Comparison of ENCODE assay signal across 17 cellular contexts in genomic region chr10:11223081-11223480, GRCh38.
DNase-seq lines count a peak whose midpoint lies in the region; ATAC-seq and TF ChIP-seq lines count a peak whose summit lies in the region.
"Had no signal": no experiment of that assay in that cellular context is flagged by ENCODE, and none has a peak within 500 bp of the region (broad histone marks: within the 10 kb centered on the region; RNA-seq: fewer than 3 reads in every experiment).

No MANE protein-coding gene starts in this region.

- H3K36me3 ChIP-seq in BLaER1 treated with 17β-estradiol and CSF1 and Interleukin-3, amounts not matched to agents 10 nM and 100 nM, result peaks cover 66 to 96% (median 89%) of the 10 kb centered on the region in 11 experiments
- H3K36me3 ChIP-seq: Peyer's patch, prostate gland, transverse colon had no signal

- TF ChIP-seq CTCF in CD4-positive, alpha-beta T cell (IDR thresholded peaks at IDR 0.05), result no peak

- H3K9me3 Mint-ChIP-seq in CD4-positive, alpha-beta T cell, result no peaks in the 10 kb centered on the region
- H3K9me3 Mint-ChIP-seq in activated CD8-positive, alpha-beta T cell treated with anti-CD3 and anti-CD28 coated beads, Interleukin-2, amount 10 ng/mL, durations not matched to agents 7 days and 5 days (ENCODE audit: insufficient read depth), result no peaks in the 10 kb centered on the region
- no peaks in the 10 kb centered on the region for H3K9me3 Mint-ChIP-seq in immature natural killer cell

- peak overlapping the region; percentile 4 for H3K4me3 Mint-ChIP-seq in CD4-positive, alpha-beta T cell
- H3K4me3 Mint-ChIP-seq in activated CD8-positive, alpha-beta T cell treated with anti-CD3 and anti-CD28 coated beads, Interleukin-2, amount 10 ng/mL, durations not matched to agents 7 days and 5 days, result no peak overlapping the region
- H3K4me3 Mint-ChIP-seq in immature natural killer cell, result peak overlapping the region in 1 of 5 donors; percentile 43

- ATAC-seq in CD4-positive, alpha-beta T cell (ENCODE audit: poor library complexity), result no peak
- no peak for ATAC-seq in activated CD8-positive, alpha-beta T cell treated with anti-CD3 and anti-CD28 coated beads, Interleukin-2, amount 10 ng/mL, durations not matched to agents 7 days and 5 days
- no peak for ATAC-seq in HG03439 (IDR thresholded peaks at IDR 0.05; ENCODE audit: unreplicated experiment)
- ATAC-seq: activated CD4-positive, CD25-positive, alpha-beta regulatory T cell treated with anti-CD3 and anti-CD28 coated beads, Interleukin-2, amount 50 U/mL, for 24 hours had no signal

- H3K4me2 ChIP-seq in BLaER1 treated with 17β-estradiol and CSF1 and Interleukin-3, amounts not matched to agents 10 nM and 100 nM, result peak overlapping the region in 9 of 11 experiments; percentile 80 to 97 (median 91); a peak in 16 of 22 replicates

- H4K20me1 ChIP-seq in BLaER1 treated with 17β-estradiol and CSF1 and Interleukin-3, amounts not matched to agents 10 nM and 100 nM, result peaks cover 29 to 100% (median 100%) of the 10 kb centered on the region in 11 experiments

- peaks cover 60 to 99% (median 82%) of the 10 kb centered on the region in 10 experiments for H3K4me1 ChIP-seq in BLaER1 treated with 17β-estradiol and CSF1 and Interleukin-3, amounts not matched to agents 10 nM and 100 nM

- H3K27me3 ChIP-seq in BLaER1 treated with 17β-estradiol and CSF1 and Interleukin-3, amounts not matched to agents 10 nM and 100 nM, result no peaks in the 10 kb centered on the region
- no peaks in the 10 kb centered on the region for H3K27me3 ChIP-seq in CD4-positive, alpha-beta T cell (ENCODE audit: control insufficient read depth, insufficient read depth, low read length)
- H3K27me3 ChIP-seq: cardiac muscle cell, neutrophil, Peyer's patch, transverse colon had no signal

- no peak overlapping the region for H3K4me3 ChIP-seq in BLaER1 treated with 17β-estradiol and CSF1 and Interleukin-3, amounts not matched to agents 10 nM and 100 nM
- H3K4me3 ChIP-seq: cardiac muscle cell, Peyer's patch, prostate gland, transverse colon had no signal

- no peak overlapping the region for H3K9ac ChIP-seq in BLaER1 treated with 17β-estradiol and CSF1 and Interleukin-3, amounts not matched to agents 10 nM and 100 nM

- peak overlapping the region; percentile 89 for H3K27ac Mint-ChIP-seq in CD4-positive, alpha-beta T cell
- H3K27ac Mint-ChIP-seq in activated CD8-positive, alpha-beta T cell treated with anti-CD3 and anti-CD28 coated beads, Interleukin-2, amount 10 ng/mL, durations not matched to agents 7 days and 5 days, result peak overlapping the region; percentile 51
- peak overlapping the region in 5 of 6 donors; percentile 11 to 97 (median 84) for H3K27ac Mint-ChIP-seq in immature natural killer cell

- H3K36me3 Mint-ChIP-seq in CD4-positive, alpha-beta T cell (ENCODE audit: low read depth), result peaks cover 98% of the 10 kb centered on the region
- peaks cover 88% of the 10 kb centered on the region for H3K36me3 Mint-ChIP-seq in activated CD8-positive, alpha-beta T cell treated with anti-CD3 and anti-CD28 coated beads, Interleukin-2, amount 10 ng/mL, durations not matched to agents 7 days and 5 days (ENCODE audit: low read depth)
- H3K36me3 Mint-ChIP-seq in immature natural killer cell, result peaks cover 7 to 20% (median 12%) of the 10 kb centered on the region in 3 donors

- POLR2A ChIA-PET in CD4-positive, alpha-beta T cell (lab: Charles Lee), result interaction anchor here (1.5 to 1.8 kb wide), 2 partner anchors 14 to 17 kb away, joined by 4 read pairs; no protein-coding TSS in a partner anchor
- POLR2A ChIA-PET in activated CD8-positive, alpha-beta T cell treated with anti-CD3 and anti-CD28 coated beads, Interleukin-2, amount 10 ng/mL, durations not matched to agents 7 days and 5 days (lab: Charles Lee), result no interaction called here

- intact Hi-C loops in CD4-positive, alpha-beta T cell (cut with DNase I, micrococcal nuclease), result no loop called here

- peak overlapping the region in 4 of 11 experiments; percentile 3 to 95 (median 90); a peak in 6 of 22 replicates for H3K27ac ChIP-seq in BLaER1 treated with 17β-estradiol and CSF1 and Interleukin-3, amounts not matched to agents 10 nM and 100 nM
- no peak overlapping the region for H3K27ac ChIP-seq in CD4-positive, alpha-beta T cell (ENCODE audit: low read depth, low read length)
- H3K27ac ChIP-seq: neutrophil, Peyer's patch, prostate gland, transverse colon had no signal

- H3K9me3 ChIP-seq in BLaER1 treated with 17β-estradiol and CSF1 and Interleukin-3, amounts not matched to agents 10 nM and 100 nM (replicated peaks in 1 of 11), result no peaks in the 10 kb centered on the region
- no peaks in the 10 kb centered on the region for H3K9me3 ChIP-seq in CD4-positive, alpha-beta T cell (ENCODE audit: control insufficient read depth, low read length)
- H3K9me3 ChIP-seq: neutrophil, Peyer's patch, prostate gland, transverse colon had no signal

- CTCF ChIA-PET in CD4-positive, alpha-beta T cell (lab: Charles Lee), result no interaction called here
- CTCF ChIA-PET in activated CD8-positive, alpha-beta T cell treated with anti-CD3 and anti-CD28 coated beads, Interleukin-2, amount 10 ng/mL, durations not matched to agents 7 days and 5 days (lab: Charles Lee), result no interaction called here

- no peaks in the 10 kb centered on the region for H3K27me3 Mint-ChIP-seq in CD4-positive, alpha-beta T cell
- H3K27me3 Mint-ChIP-seq in activated CD8-positive, alpha-beta T cell treated with anti-CD3 and anti-CD28 coated beads, Interleukin-2, amount 10 ng/mL, durations not matched to agents 7 days and 5 days (ENCODE audit: low read depth), result no peaks in the 10 kb centered on the region
- H3K27me3 Mint-ChIP-seq in immature natural killer cell (ENCODE audit: low read depth in 3 of 3), result peaks cover 0 to 17% (median 14%) of the 10 kb centered on the region in 3 donors

- DNase-seq in CD4-positive, alpha-beta T cell, result no peak
- no peak for DNase-seq in activated CD8-positive, alpha-beta T cell treated with anti-CD3 and anti-CD28 coated beads, Interleukin-2, amount 10 ng/mL, durations not matched to agents 7 days and 5 days
- DNase-seq in immature natural killer cell (no peak), NCI-H526 (lab: John Stamatoyannopoulos, UW) (no peak), iPS-NIHi7 (ENCODE audit: extremely low spot score) (no peak)
- DNase-seq: activated effector memory CD4-positive, alpha-beta T cell treated with Interleukin-2 at 50 U/mL for 16 hours; dermis blood vessel endothelial cell; NCI-H524 treated with DMSO at 0.1 percent for 48 hours; Peyer's patch; stimulated activated CD4-positive, alpha-beta T cell treated with anti-CD3 and anti-CD28 coated beads, Interleukin-15, amount 100 ng/mL, for 24 hours; transverse colon had no signal

- H3K4me1 Mint-ChIP-seq in CD4-positive, alpha-beta T cell (ENCODE audit: low read depth), result peaks cover 99% of the 10 kb centered on the region
- peaks cover 91% of the 10 kb centered on the region for H3K4me1 Mint-ChIP-seq in activated CD8-positive, alpha-beta T cell treated with anti-CD3 and anti-CD28 coated beads, Interleukin-2, amount 10 ng/mL, durations not matched to agents 7 days and 5 days (ENCODE audit: low read depth)
- H3K4me1 Mint-ChIP-seq in immature natural killer cell, result peaks cover 0 to 94% of the 10 kb centered on the region in 2 donors
